Comparison of ENCODE assay signal across 10 cellular contexts in the genomic region with DNA sequence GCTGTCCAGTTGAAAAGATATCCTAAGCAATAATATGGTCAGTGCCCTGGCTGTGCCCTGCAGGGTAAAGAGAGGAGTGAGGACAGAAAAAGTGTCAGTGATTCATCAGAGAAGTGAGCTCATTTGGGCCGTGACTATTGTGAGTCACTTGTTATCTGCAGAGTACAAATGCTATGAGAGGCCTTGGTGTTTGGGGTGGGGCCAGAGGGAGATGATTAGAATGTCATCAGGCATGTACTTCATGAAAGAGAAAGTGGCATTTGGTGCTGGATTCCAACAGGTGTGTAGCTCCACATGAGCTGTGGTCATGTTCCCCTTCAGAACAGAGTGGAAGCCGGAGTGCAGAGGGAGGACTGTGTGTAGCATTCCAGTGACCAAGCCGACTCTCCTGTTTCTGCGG.
DNase-seq lines count a peak whose midpoint lies in the region; ATAC-seq and TF ChIP-seq lines count a peak whose summit lies in the region.
"Had no signal": no experiment of that assay in that cellular context is flagged by ENCODE, and none has a peak within 500 bp of the region (broad histone marks: within the 10 kb centered on the region; RNA-seq: fewer than 3 reads in every experiment).

No MANE protein-coding gene starts in this region.

- H3K36me3 ChIP-seq in GM23338 (ENCODE audit: insufficient read depth), result no peaks in the 10 kb centered on the region
- H3K36me3 ChIP-seq: cardiac muscle cell had no signal

- peaks cover 22% of the 10 kb centered on the region for H3K4me1 Mint-ChIP-seq in activated T-helper 2 cell treated with anti-CD3 and anti-CD28 coated beads, Interferon-gamma antibody, Interleukin-2, Interleukin-4, amounts not matched to agents 10 μg/mL and 5 μg/mL and 100 μg/mL, durations not matched to agents 14 hours and 24 hours and 36 hours (ENCODE audit: low read depth)
- peaks cover 5% of the 10 kb centered on the region; the same call in 2 of the 3 replicates for H3K4me1 Mint-ChIP-seq in GM23338

- no peak overlapping the region for H3K27ac ChIP-seq in GM23338 (ENCODE audit: low read depth)
- H3K27ac ChIP-seq: cardiac muscle cell, HL-60 had no signal

- H3K4me2 ChIP-seq in GM23338, result no peak overlapping the region

- TF ChIP-seq CTCF in GM23338 (conservative IDR thresholded peaks at IDR 0.05; ENCODE audit: low read depth in 2 of 2), result no peak

- H3K27me3 Mint-ChIP-seq in activated T-helper 2 cell treated with anti-CD3 and anti-CD28 coated beads, Interferon-gamma antibody, Interleukin-2, Interleukin-4, amounts not matched to agents 10 μg/mL and 5 μg/mL and 100 μg/mL, durations not matched to agents 14 hours and 24 hours and 36 hours (ENCODE audit: low read depth), result no peaks in the 10 kb centered on the region
- no peaks in the 10 kb centered on the region for H3K27me3 Mint-ChIP-seq in GM23338 (ENCODE audit: insufficient read depth, low read depth, poor library complexity)

- no peaks in the 10 kb centered on the region for H3K9me3 Mint-ChIP-seq in activated T-helper 2 cell treated with anti-CD3 and anti-CD28 coated beads, Interferon-gamma antibody, Interleukin-2, Interleukin-4, amounts not matched to agents 10 μg/mL and 5 μg/mL and 100 μg/mL, durations not matched to agents 14 hours and 24 hours and 36 hours
- H3K9me3 Mint-ChIP-seq in GM23338, result no peaks in the 10 kb centered on the region

- no peak overlapping the region for H3K4me3 Mint-ChIP-seq in activated T-helper 2 cell treated with anti-CD3 and anti-CD28 coated beads, Interferon-gamma antibody, Interleukin-2, Interleukin-4, amounts not matched to agents 10 μg/mL and 5 μg/mL and 100 μg/mL, durations not matched to agents 14 hours and 24 hours and 36 hours (ENCODE audit: low read depth)
- no peak overlapping the region for H3K4me3 Mint-ChIP-seq in GM23338

- H4K20me1 ChIP-seq in GM23338 (replicated peaks; ENCODE audit: insufficient read depth), result no peaks in the 10 kb centered on the region

- no peak overlapping the region for H3K4me3 ChIP-seq in GM23338
- H3K4me3 ChIP-seq: cardiac muscle cell had no signal

- intact Hi-C loops in activated T-helper 2 cell treated with anti-CD3 and anti-CD28 coated beads, Interferon-gamma antibody, Interleukin-2, Interleukin-4, amounts not matched to agents 10 μg/mL and 5 μg/mL and 100 μg/mL, durations not matched to agents 14 hours and 24 hours and 36 hours (cut with micrococcal nuclease), result no loop called here

- 0 out of 2 replicates have a peak, but pooled peaks cover 4% of the 10 kb centered on the region for H3K9me2 ChIP-seq in GM23338 (ENCODE audit: insufficient read depth)

- ATAC-seq in GM18498 (IDR thresholded peaks at IDR 0.05; ENCODE audit: unreplicated experiment) (peak; percentile 85), HG03039 (IDR thresholded peaks at IDR 0.05; ENCODE audit: unreplicated experiment) (peak; percentile 59), GM23338 (no peak)

- peaks cover 8% of the 10 kb centered on the region for H3K36me3 Mint-ChIP-seq in activated T-helper 2 cell treated with anti-CD3 and anti-CD28 coated beads, Interferon-gamma antibody, Interleukin-2, Interleukin-4, amounts not matched to agents 10 μg/mL and 5 μg/mL and 100 μg/mL, durations not matched to agents 14 hours and 24 hours and 36 hours (ENCODE audit: low read depth)
- H3K36me3 Mint-ChIP-seq in GM23338 (ENCODE audit: low read depth), result no peaks in the 10 kb centered on the region

- no peak for DNase-seq in activated T-helper 2 cell treated with anti-CD3 and anti-CD28 coated beads, Interferon-gamma antibody, Interleukin-2, Interleukin-4, amounts not matched to agents 10 μg/mL and 5 μg/mL and 100 μg/mL, durations not matched to agents 14 hours and 24 hours and 36 hours (ENCODE audit: low spot score)
- DNase-seq in kidney glomerular epithelial cell (lab: John Stamatoyannopoulos, UW) (peak; percentile 87), GM23338 (ENCODE audit: low spot score) (no peak), iPS-NIHi7 (ENCODE audit: extremely low spot score) (no peak), Ammon's horn (ENCODE audit: low spot score) (no peak)
- DNase-seq in effector CD4-positive, alpha-beta T cell, result no peak

- H3K27me3 ChIP-seq in GM23338 (ENCODE audit: insufficient read depth), result no peaks in the 10 kb centered on the region
- H3K27me3 ChIP-seq: cardiac muscle cell had no signal

- no peaks in the 10 kb centered on the region for H3F3A ChIP-seq in GM23338 (replicated peaks; ENCODE audit: low read depth)

- H3K4me1 ChIP-seq in GM23338 (ENCODE audit: insufficient read depth), result no peaks in the 10 kb centered on the region

- peak overlapping the region; percentile 23 for H3K27ac Mint-ChIP-seq in activated T-helper 2 cell treated with anti-CD3 and anti-CD28 coated beads, Interferon-gamma antibody, Interleukin-2, Interleukin-4, amounts not matched to agents 10 μg/mL and 5 μg/mL and 100 μg/mL, durations not matched to agents 14 hours and 24 hours and 36 hours
- no peak overlapping the region for H3K27ac Mint-ChIP-seq in GM23338

- no peak overlapping the region for H2AFZ ChIP-seq in GM23338

- H3K79me2 ChIP-seq in GM23338 (replicated peaks; ENCODE audit: insufficient read depth), result no peaks in the 10 kb centered on the region; the same call in 1 of the 2 replicates

TF ChIP-seq in GM23338, 12 proteins besides CTCF, POLR2A, EP300 and RAD21 (continues in another document):
- TF ChIP-seq ZNF114 (CRISPR knock-in tag; IDR thresholded peaks at IDR 0.05), result no peak
- TF ChIP-seq, protein P1, sequence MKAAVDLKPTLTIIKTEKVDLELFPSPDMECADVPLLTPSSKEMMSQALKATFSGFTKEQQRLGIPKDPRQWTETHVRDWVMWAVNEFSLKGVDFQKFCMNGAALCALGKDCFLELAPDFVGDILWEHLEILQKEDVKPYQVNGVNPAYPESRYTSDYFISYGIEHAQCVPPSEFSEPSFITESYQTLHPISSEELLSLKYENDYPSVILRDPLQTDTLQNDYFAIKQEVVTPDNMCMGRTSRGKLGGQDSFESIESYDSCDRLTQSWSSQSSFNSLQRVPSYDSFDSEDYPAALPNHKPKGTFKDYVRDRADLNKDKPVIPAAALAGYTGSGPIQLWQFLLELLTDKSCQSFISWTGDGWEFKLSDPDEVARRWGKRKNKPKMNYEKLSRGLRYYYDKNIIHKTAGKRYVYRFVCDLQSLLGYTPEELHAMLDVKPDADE (IDR thresholded peaks at IDR 0.05), result no peak
- TF ChIP-seq EZH2 (IDR thresholded peaks at IDR 0.05; ENCODE audit: low read depth, unreplicated experiment), result no peak
- TF ChIP-seq, protein P2, sequence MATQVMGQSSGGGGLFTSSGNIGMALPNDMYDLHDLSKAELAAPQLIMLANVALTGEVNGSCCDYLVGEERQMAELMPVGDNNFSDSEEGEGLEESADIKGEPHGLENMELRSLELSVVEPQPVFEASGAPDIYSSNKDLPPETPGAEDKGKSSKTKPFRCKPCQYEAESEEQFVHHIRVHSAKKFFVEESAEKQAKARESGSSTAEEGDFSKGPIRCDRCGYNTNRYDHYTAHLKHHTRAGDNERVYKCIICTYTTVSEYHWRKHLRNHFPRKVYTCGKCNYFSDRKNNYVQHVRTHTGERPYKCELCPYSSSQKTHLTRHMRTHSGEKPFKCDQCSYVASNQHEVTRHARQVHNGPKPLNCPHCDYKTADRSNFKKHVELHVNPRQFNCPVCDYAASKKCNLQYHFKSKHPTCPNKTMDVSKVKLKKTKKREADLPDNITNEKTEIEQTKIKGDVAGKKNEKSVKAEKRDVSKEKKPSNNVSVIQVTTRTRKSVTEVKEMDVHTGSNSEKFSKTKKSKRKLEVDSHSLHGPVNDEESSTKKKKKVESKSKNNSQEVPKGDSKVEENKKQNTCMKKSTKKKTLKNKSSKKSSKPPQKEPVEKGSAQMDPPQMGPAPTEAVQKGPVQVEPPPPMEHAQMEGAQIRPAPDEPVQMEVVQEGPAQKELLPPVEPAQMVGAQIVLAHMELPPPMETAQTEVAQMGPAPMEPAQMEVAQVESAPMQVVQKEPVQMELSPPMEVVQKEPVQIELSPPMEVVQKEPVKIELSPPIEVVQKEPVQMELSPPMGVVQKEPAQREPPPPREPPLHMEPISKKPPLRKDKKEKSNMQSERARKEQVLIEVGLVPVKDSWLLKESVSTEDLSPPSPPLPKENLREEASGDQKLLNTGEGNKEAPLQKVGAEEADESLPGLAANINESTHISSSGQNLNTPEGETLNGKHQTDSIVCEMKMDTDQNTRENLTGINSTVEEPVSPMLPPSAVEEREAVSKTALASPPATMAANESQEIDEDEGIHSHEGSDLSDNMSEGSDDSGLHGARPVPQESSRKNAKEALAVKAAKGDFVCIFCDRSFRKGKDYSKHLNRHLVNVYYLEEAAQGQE (IDR thresholded peaks at IDR 0.05; ENCODE audit: unreplicated experiment), result no peak
